ENCODE assay signal across 29 cellular contexts in the genomic region with DNA sequence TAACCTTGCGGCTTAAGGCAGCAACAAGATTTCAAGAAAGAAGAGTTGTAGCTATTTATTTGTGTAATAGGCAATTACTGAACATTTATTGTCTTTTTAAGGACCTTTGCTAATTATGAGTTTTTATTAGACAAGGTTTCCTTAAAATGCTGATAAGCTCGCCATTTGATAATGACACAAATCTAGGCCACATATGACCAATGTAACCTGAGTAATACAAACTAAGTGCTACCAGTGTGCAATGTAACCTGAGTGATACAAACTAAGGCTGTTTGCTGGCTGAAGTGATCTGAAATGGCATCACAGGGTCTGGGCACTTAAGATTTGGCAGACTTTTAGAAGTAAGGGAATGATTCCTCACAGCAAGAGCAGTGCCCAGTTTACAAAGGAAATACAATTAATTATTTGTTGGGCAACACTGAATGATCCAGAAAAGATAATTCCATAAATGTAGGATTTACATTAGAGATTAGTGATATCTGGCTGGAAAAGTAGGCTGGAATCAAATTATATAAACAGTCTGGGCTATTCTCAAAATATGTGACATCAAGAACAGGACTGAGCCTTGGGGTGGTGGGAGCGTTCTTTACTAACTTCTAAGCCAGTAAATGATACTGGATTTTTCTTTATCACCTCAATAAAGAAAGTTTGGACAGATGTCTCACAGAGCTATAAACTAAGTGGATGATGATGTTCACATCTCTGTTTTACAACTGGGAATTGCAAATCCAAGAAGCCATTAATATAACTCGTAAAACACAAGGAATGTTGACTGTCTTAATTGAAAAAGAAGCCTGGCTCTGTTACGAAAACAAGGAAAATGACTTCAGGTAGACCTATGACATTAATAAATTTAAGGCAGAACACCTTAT. TPM values are rescaled to one million over a fixed set of nuclear protein-coding genes. Genes with fewer than 3 reads are reported as not detected.
DNase-seq lines count a peak whose midpoint lies in the region; ATAC-seq, FAIRE-seq and TF ChIP-seq lines count a peak whose summit lies in the region.
"Had no signal": no experiment of that assay in that cellular context is flagged by ENCODE, and none has a peak within 500 bp of the region (broad histone marks: within the 10 kb centered on the region; RNA-seq: fewer than 3 reads in every experiment).

No MANE protein-coding gene starts in this region.

- 92 to 93% (median 92%) methylated on average over 5 of the region's 5 CpGs for WGBS in small intestine, 3 donors

- H3K27ac ChIP-seq in thoracic aorta (peak overlapping the region; percentile 23 to 58), small intestine (ENCODE audit: low read depth in 1 of 2, low read length in 1 of 2) (no peak overlapping the region)

- H3K4me1 ChIP-seq in thoracic aorta (ENCODE audit: control insufficient read depth in 1 of 2, low read depth in 2 of 2) (peaks cover 24 to 56% of the 10 kb centered on the region in 2 donors), small intestine (ENCODE audit: control insufficient read depth in 2 of 2, insufficient read depth in 1 of 2, low read depth in 1 of 2, low read length in 1 of 2) (no peaks in the 10 kb centered on the region)
- H3K4me1 ChIP-seq: HAP-1 had no signal

- ATAC-seq in thoracic aorta (ENCODE audit: insufficient number of reproducible peaks, low FRiP score, low read depth), result no peak
- ATAC-seq in HG03196 (IDR thresholded peaks at IDR 0.05; ENCODE audit: unreplicated experiment), result no peak
- no peak for ATAC-seq in Right ventricle myocardium superior (ENCODE audit: poor library complexity)
- ATAC-seq: activated naive CD8-positive, alpha-beta T cell treated with anti-CD3 and anti-CD28 coated beads, Interleukin-2, amount 50 U/mL, for 24 hours; activated T-cell treated with anti-CD3 and anti-CD28 coated beads, Interleukin-2, amount 50 U/mL, for 72 hours; esophagus mucosa; HepG2; Panc1; stimulated activated effector memory CD8-positive, alpha-beta T cell treated with anti-CD3 and anti-CD28 coated beads, Interleukin-12 subunit alpha, Interleukin-12 subunit beta, amount 100 ng/mL, for 72 hours had no signal

- DNase-seq in NCI-H2029 treated with DMSO at 0.1 percent for 48 hours (lab: John Stamatoyannopoulos, UW), result peak; percentile 30
- no peak for DNase-seq in NCI-H2029 (lab: John Stamatoyannopoulos, UW)
- DNase-seq in LNCaP clone FGC (ENCODE audit: low read depth), result peak; percentile 98
- peak; percentile 98 for DNase-seq in fibroblast of villous mesenchyme (ENCODE audit: low read depth)
- DNase-seq in thoracic aorta (ENCODE audit: low spot score), result no peak
- DNase-seq in small intestine, result no peak
- no peak for DNase-seq in Right ventricle myocardium superior
- DNase-seq: activated CD4-positive, alpha-beta memory T cell treated with anti-CD3 and anti-CD28 coated beads for 36 hours; activated CD4-positive, CD25-positive, alpha-beta regulatory T cell treated with anti-CD3 and anti-CD28 coated beads, Interleukin-2, amount 50 U/mL, for 72 hours; activated naive CD8-positive, alpha-beta T cell treated with anti-CD3 and anti-CD28 coated beads, Interleukin-2, amount 50 U/mL, for 24 hours; activated T-cell treated with anti-CD3 and anti-CD28 coated beads, Interleukin-2, amount 50 U/mL, for 72 hours; dermis blood vessel endothelial cell; endodermal cell; foreskin fibroblast; islet precursor cell; Karpas-422; left ventricle myocardium inferior; naive B cell; NCI-H146; NCI-H526 treated with DMSO at 0.1 percent for 48 hours; SHP77 had no signal

- H3K4me3 ChIP-seq in LNCaP clone FGC (ENCODE audit: low read depth, low read length) (no peak overlapping the region), fibroblast of villous mesenchyme (ENCODE audit: low read depth, low read length) (no peak overlapping the region), thoracic aorta (no peak overlapping the region), small intestine (ENCODE audit: low read depth in 1 of 2, low read length in 2 of 2) (no peak overlapping the region)
- H3K4me3 ChIP-seq: HAP-1, left ventricle myocardium inferior had no signal

- TF ChIP-seq CTCF in LNCaP clone FGC (IDR thresholded peaks at IDR 0.05; ENCODE audit: control insufficient read depth, extremely low read depth, insufficient read depth) (no peak), fibroblast of villous mesenchyme (IDR thresholded peaks at IDR 0.05; ENCODE audit: insufficient read depth, low read depth, low read length) (no peak), thoracic aorta (IDR thresholded peaks at IDR 0.05) (no peak)

- FAIRE-seq in small intestine (lab: Jason Lieb, UNC), result no peak
- FAIRE-seq: A204.1, D721Med, HepG2 had no signal

- intact Hi-C loops in Right ventricle myocardium superior (cut with DNase I), result no loop called here

- H3K27me3 ChIP-seq in thoracic aorta (replicated peaks; ENCODE audit: insufficient read depth), result no peaks in the 10 kb centered on the region
- no peaks in the 10 kb centered on the region for H3K27me3 ChIP-seq in small intestine (ENCODE audit: control insufficient read depth in 2 of 2, insufficient read depth in 2 of 2, low read length in 2 of 2)

- H3K9me3 ChIP-seq in thoracic aorta (no peaks in the 10 kb centered on the region), small intestine (ENCODE audit: control insufficient read depth, low read depth) (no peaks in the 10 kb centered on the region)
- H3K9me3 ChIP-seq: HAP-1, left ventricle myocardium inferior had no signal

- H3K36me3 ChIP-seq in thoracic aorta (no peaks in the 10 kb centered on the region), small intestine (ENCODE audit: control insufficient read depth in 2 of 2, insufficient read depth in 2 of 2, low read length in 2 of 2) (peaks cover 0 to 2% of the 10 kb centered on the region in 2 donors)
- H3K36me3 ChIP-seq: left ventricle myocardium inferior had no signal

RNA-seq across cellular contexts. Expression of a gene that starts 54.8 kb away (rescaled TPM):
- total RNA-seq in fibroblast of villous mesenchyme, result 66.7 and 88.5 TPM in 2 replicates
- 10 to 100 TPM; 42.9 to 58.8 TPM for total RNA-seq in thoracic aorta
- polyA plus RNA-seq in small intestine, result 10 to 100 TPM; 11.9 to 45.5 (median 13.8) TPM
- total RNA-seq in Right ventricle myocardium superior, result 69.3 TPM

RNA-seq across cellular contexts. Expression of a gene that starts 54.9 kb away (rescaled TPM):
- total RNA-seq in fibroblast of villous mesenchyme (7.7 and 11.7 TPM in 2 replicates), thoracic aorta (1 to 10 TPM; 2.8 to 5.3 TPM), Right ventricle myocardium superior (18.6 TPM)
- 1 to 10 TPM in 1 of 3 donors, under 1 TPM in 2; 0.67 to 4.7 (median 0.81) TPM for polyA plus RNA-seq in small intestine

Comparison
In these comparisons a context has a peak if more than half of its experiments do, and no peak if none do; other contexts are left out.
1. DNase-seq: peak in NCI-H2029 treated with DMSO at 0.1 percent for 48 hours (single experiment), LNCaP clone FGC (single experiment) and fibroblast of villous mesenchyme (single experiment); none in NCI-H2029 (single experiment), thoracic aorta (single experiment), small intestine (single experiment) and Right ventricle myocardium superior (single experiment).
2. H3K27ac ChIP-seq: peak in thoracic aorta (2 of 2); none in small intestine (0 of 2).